Comparison of ENCODE assay signal across 8 cellular contexts in the genomic region with DNA sequence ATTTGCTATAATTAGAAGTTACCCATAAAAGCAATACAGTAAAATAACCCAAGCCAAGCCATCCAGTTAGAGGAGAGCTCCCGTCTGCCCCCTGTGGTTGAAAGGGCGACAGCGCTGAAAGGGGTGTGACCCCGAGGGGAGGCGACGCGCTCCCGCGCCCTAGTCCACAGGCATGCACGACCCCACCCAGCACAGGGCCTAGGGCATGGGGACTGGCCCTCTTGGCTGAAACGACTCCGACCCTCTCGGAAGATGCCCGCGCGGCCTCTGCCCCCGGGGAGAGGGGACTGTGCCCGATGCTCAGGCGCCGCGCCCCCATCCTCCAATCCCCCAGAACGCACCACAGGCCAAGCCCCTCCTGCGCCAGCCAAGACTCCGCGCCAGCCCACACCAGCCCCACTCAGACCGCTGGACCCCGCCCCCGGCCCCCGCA.
DNase-seq lines count a peak whose midpoint lies in the region; ATAC-seq and TF ChIP-seq lines count a peak whose summit lies in the region.

No MANE protein-coding gene starts in this region.

- H3K27ac Mint-ChIP-seq in brain: no peak overlapping the region

- peaks cover 4% of the 10 kb centered on the region for H3K4me1 Mint-ChIP-seq in brain

- no peaks in the 10 kb centered on the region for H3K9me3 ChIP-seq in Peyer's patch

- H3K27me3 Mint-ChIP-seq in brain: peaks cover 5% of the 10 kb centered on the region

- DNase-seq in Peyer's patch (peak; percentile 32 to 63 (median 56)), left kidney (ENCODE audit: low read depth, low spot score) (peak; percentile 75), amygdala (lab: John Stamatoyannopoulos, UW) (no peak), anterior cingulate cortex (lab: John Stamatoyannopoulos, UW) (no peak)
- DNase-seq in stimulated activated CD4-positive, alpha-beta T cell treated with anti-CD3 and anti-CD28 coated beads, Interleukin-4, amount 100 ng/mL, for 4 hours: peak; percentile 33 to 41

- TF ChIP-seq CTCF in Peyer's patch (IDR thresholded peaks at IDR 0.05) (peak; percentile 32 to 60 (median 46)), brain (conservative IDR thresholded peaks at IDR 0.05) (peak; percentile 43 to 73)

- no peaks in the 10 kb centered on the region for H3K36me3 ChIP-seq in Peyer's patch

- peaks cover 0 to 11% (median 0%) of the 10 kb centered on the region in 4 donors for H3K4me1 ChIP-seq in Peyer's patch

- peak overlapping the region in 3 of 5 experiments; percentile 36 to 74 (median 62) for H3K4me3 Mint-ChIP-seq in brain

- H3K36me3 Mint-ChIP-seq in brain: no peaks in the 10 kb centered on the region

- H3K9me3 Mint-ChIP-seq in brain: no peaks in the 10 kb centered on the region

- TF ChIP-seq POLR2A in Peyer's patch (IDR thresholded peaks at IDR 0.05): no peak

- peak; percentile 56 for ATAC-seq in GM18502 (IDR thresholded peaks at IDR 0.05; ENCODE audit: poor library complexity, unreplicated experiment)
- peak; percentile 51 for ATAC-seq in HG02870 (IDR thresholded peaks at IDR 0.05; ENCODE audit: unreplicated experiment)

- H3K4me3 ChIP-seq in Peyer's patch: peak overlapping the region; percentile 41 to 55 (median 42)

- peak overlapping the region in 1 of 4 donors; percentile 0 for H3K27ac ChIP-seq in Peyer's patch

- no peaks in the 10 kb centered on the region for H3K27me3 ChIP-seq in Peyer's patch

Comparison
In these comparisons a context has a peak if more than half of its experiments do, and no peak if none do; other contexts are left out.
1. DNase-seq: peak in Peyer's patch (3 of 3), left kidney (single experiment) and stimulated activated CD4-positive, alpha-beta T cell treated with anti-CD3 and anti-CD28 coated beads, Interleukin-4, amount 100 ng/mL, for 4 hours (2 of 2); none in amygdala (0 of 56) and anterior cingulate cortex (0 of 58).